Comparison of ENCODE assay signal across 33 cellular contexts in the genomic region with DNA sequence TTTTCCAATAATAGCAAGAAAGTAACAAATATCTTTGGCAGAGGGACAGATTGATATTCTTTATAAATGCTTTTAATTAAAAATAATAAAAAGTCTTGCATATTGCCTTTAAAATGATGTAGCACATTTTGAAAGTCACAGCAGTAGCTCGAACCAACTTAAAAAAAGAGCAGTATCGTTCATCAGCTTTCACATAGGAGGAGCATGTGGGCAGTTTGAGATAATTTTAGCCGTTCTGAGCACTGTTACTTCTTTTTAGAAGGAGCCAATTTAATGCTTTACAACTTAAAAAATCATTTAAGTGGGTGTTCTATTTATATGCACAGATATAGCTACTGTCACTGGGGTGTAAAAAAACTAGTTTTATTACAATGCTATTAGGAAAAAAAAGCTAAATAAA.
"Had no signal": no experiment of that assay in that cellular context is flagged by ENCODE, and none has a peak within 500 bp of the region (broad histone marks: within the 10 kb centered on the region; RNA-seq: fewer than 3 reads in every experiment).

No MANE protein-coding gene starts in this region.

- DNase-seq: Karpas-422, Kasumi-1, KBM-7, KG1, MG63, MM.1S, MV-4-11, NCI-H1048, NCI-H1092, NCI-H1092 treated with DMSO at 0.1 percent for 48 hours, NCI-H1105, NCI-H1105 treated with DMSO at 0.1 percent for 48 hours, NCI-H1417, NCI-H1417 treated with DMSO at 0.1 percent for 48 hours, NCI-H1436, NCI-H1436 treated with DMSO at 0.1 percent for 48 hours, NCI-H146, NCI-H1694, NCI-H1694 treated with DMSO at 0.1 percent for 48 hours, NCI-H187, NCI-H187 treated with DMSO at 0.1 percent for 48 hours, NCI-H1930, NCI-H2029, NCI-H2029 treated with DMSO at 0.1 percent for 48 hours, NCI-H2081, NCI-H2107, NCI-H2171, NCI-H2171 treated with DMSO at 0.1 percent for 48 hours, NCI-H2227 treated with DMSO at 0.1 percent for 48 hours, NCI-H226, NCI-H345, NCI-H446, NCI-H446 treated with DMSO at 0.1 percent for 48 hours had no signal
